In the genomic region with DNA sequence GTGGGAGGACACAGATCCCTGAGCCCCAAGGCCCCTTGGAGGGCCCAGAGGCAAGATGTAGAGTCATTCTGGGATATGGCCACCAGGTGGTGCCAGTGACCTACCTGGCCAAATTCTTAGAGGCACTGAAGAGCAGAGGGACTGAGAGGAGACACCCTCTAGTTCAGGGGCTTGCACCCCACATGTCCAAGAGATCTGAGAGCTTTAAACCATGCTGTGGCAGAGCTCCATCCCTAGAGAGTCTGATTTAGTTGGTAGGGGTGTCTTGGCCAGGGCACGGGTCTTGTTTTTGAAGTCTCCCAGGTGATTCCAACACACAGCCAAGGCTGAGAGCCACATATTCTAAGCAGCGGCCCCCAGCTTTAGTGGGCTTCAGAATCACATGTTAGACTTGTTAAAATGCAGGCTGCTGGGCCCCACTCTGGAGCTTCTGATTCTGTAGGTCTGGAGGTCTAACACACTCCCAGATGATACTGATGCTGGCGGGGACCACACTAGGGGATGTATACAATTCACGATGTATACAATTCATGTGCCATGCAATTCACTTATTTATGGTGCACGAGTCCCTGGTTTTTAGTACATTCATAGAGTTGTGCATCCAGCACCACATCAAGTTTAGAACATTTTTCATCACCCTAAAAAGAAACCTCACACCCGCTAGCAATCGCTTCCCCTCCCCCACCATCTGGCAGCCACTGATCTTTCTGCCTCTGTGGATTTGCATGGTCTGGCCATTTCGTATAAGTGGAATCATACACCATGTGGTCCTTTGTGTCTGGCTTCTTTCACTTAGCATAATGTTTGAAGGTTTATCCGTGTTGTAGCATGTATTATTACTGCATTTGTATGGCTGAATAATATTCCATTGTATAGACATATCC, we compare ENCODE assay signal across 8 cellular contexts. TPM values are rescaled to one million over a fixed set of nuclear protein-coding genes. Genes with fewer than 3 reads are reported as not detected.
DNase-seq lines count a peak whose midpoint lies in the region; ATAC-seq and TF ChIP-seq lines count a peak whose summit lies in the region.

No MANE protein-coding gene starts in this region.

- no peak overlapping the region for H3K4me3 ChIP-seq in ascending aorta

- H3K27me3 ChIP-seq in ascending aorta = no peaks in the 10 kb centered on the region

- no peaks in the 10 kb centered on the region for H3K4me1 ChIP-seq in ascending aorta

- DNase-seq in DMS 273 (lab: John Stamatoyannopoulos, UW; ENCODE audit: unreplicated experiment) (peak; percentile 68), DMS 273 treated with DMSO at 0.1 percent for 48 hours (lab: John Stamatoyannopoulos, UW) (no peak), M059J (ENCODE audit: low read depth) (peak; percentile 60), T-helper 22 cell (ENCODE audit: low read depth) (peak; percentile 25), ascending aorta (ENCODE audit: low spot score in 2 of 2) (peak in 1 of 2 donors; percentile 82), hypothalamus (lab: John Stamatoyannopoulos, UW) (peak in 42 of 51 donors; percentile 8 to 75 (median 36))
- peak; percentile 65 for DNase-seq in stimulated activated CD4-positive, alpha-beta T cell treated with anti-CD3 and anti-CD28 coated beads, Interleukin-12 subunit alpha, Interleukin-12 subunit beta, amount 100 ng/mL, for 4 hours

- no peaks in the 10 kb centered on the region for H3K9me3 ChIP-seq in ascending aorta

- H3K27ac ChIP-seq in ascending aorta = no peak overlapping the region

- ATAC-seq in GM19397 (IDR thresholded peaks at IDR 0.05; ENCODE audit: unreplicated experiment) = no peak

- H3K36me3 ChIP-seq in ascending aorta = peaks cover 0 to 16% of the 10 kb centered on the region in 2 donors

- TF ChIP-seq CTCF in ascending aorta (IDR thresholded peaks at IDR 0.05) = peak; percentile 79 to 90 (median 80)

- intact Hi-C loops in ascending aorta (cut with DNase I) = loop anchor here (2.0 to 5.0 kb wide), 2 partner anchors 209 to 332 kb away; no protein-coding TSS in a partner anchor

RNA-seq across cellular contexts. Expression of gene PRF1, which starts 52.3 kb away (rescaled TPM):
- not detected in 2 replicates for total RNA-seq in M059J (2014; rRNA removed; shearing (Covaris generic))
- total RNA-seq in ascending aorta = 6.2 TPM
